ENCODE assay signal across 21 cellular contexts in the genomic region with DNA sequence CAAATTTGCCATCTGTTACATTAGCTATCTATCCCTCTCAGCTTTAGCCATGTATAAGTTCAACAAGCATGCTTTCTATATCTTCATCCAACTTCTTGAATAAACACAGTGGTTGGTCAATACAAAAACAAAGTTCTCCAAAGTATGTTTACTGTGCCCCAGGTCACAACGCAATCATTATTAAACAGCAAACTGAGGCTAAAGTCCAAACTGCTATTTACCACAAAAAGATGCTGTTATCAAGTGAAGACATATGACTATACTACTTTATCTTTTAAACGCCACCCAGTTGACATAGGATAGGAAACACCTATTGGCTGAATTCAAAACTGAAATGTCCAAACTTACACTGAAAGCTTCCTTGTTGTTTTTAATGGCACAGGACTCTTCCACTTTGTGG. TPM values are rescaled to one million over a fixed set of nuclear protein-coding genes. Genes with fewer than 3 reads are reported as not detected.
DNase-seq lines count a peak whose midpoint lies in the region; ATAC-seq, FAIRE-seq and TF ChIP-seq lines count a peak whose summit lies in the region.
"Had no signal": no experiment of that assay in that cellular context is flagged by ENCODE, and none has a peak within 500 bp of the region (broad histone marks: within the 10 kb centered on the region; RNA-seq: fewer than 3 reads in every experiment).

No MANE protein-coding gene starts in this region.

- H3K27ac ChIP-seq in IMR-90 (ENCODE audit: insufficient read depth, low read length): no peak overlapping the region
- H3K27ac ChIP-seq in GM12878 (ENCODE audit: control insufficient read depth, insufficient read depth): no peak overlapping the region
- H3K27ac ChIP-seq in liver (ENCODE audit: low read depth in 1 of 2, low read length in 2 of 2): peak overlapping the region; percentile 35 to 62

- no peak overlapping the region for H3K56ac ChIP-seq in IMR-90 (ENCODE audit: extremely low read depth, insufficient read depth, low read length)

- H4K8ac ChIP-seq in IMR-90 (ENCODE audit: low read depth in 2 of 2, low read length in 2 of 2): no peak overlapping the region

- H3K79me1 ChIP-seq in IMR-90 (ENCODE audit: low read depth in 1 of 2, low read length in 2 of 2): peaks cover 18 to 55% of the 10 kb centered on the region in 2 experiments

- intact Hi-C loops in activated CD8-positive, alpha-beta T cell treated with anti-CD3 and anti-CD28 coated beads for 36 hours (cut with micrococcal nuclease): no loop called here
- intact Hi-C loops in IMR-90 (cut with micrococcal nuclease) (no loop called here), GM12878 (cut with micrococcal nuclease; ENCODE audit: unreplicated experiment) (no loop called here)

- H3K9ac ChIP-seq in IMR-90 (ENCODE audit: low read depth, low read length): no peak overlapping the region
- H3K9ac ChIP-seq in GM12878 (ENCODE audit: control insufficient read depth, insufficient read depth, low read length): no peak overlapping the region
- H3K9ac ChIP-seq in liver (ENCODE audit: low read depth in 1 of 2, low read length in 2 of 2): no peak overlapping the region

- no peak overlapping the region for H3K4ac ChIP-seq in IMR-90 (ENCODE audit: low read depth, low read length)

- no peak overlapping the region for H2BK120ac ChIP-seq in IMR-90 (ENCODE audit: low read depth, low read length)

- H3K79me2 ChIP-seq in GM12878 (ENCODE audit: control insufficient read depth, insufficient read depth, low read length): no peaks in the 10 kb centered on the region; the same call in 1 of the 2 replicates

- H3K27ac Mint-ChIP-seq in activated CD8-positive, alpha-beta T cell treated with anti-CD3 and anti-CD28 coated beads for 36 hours: peak overlapping the region; percentile 20
- no peak overlapping the region for H3K27ac Mint-ChIP-seq in activated CD8-positive, alpha-beta T cell treated with anti-CD3 and anti-CD28 coated beads, Interleukin-2, amount 10 ng/mL, durations not matched to agents 7 days and 5 days
- H3K27ac Mint-ChIP-seq: CD14-positive monocyte had no signal

- H2AK9ac ChIP-seq in IMR-90 (replicated peaks; ENCODE audit: low read depth, low read length, poor library complexity): no peak overlapping the region

- H3K4me1 ChIP-seq in IMR-90 (ENCODE audit: control insufficient read depth, insufficient read depth, low read length) (peaks cover 6% of the 10 kb centered on the region), GM12878 (ENCODE audit: control insufficient read depth, insufficient read depth, low read length) (no peaks in the 10 kb centered on the region), liver (ENCODE audit: control insufficient read depth in 4 of 4, insufficient read depth in 4 of 4, low read length in 3 of 4) (peaks cover 6 to 39% (median 29%) of the 10 kb centered on the region in 4 donors)

- H3K9me3 Mint-ChIP-seq in activated CD8-positive, alpha-beta T cell treated with anti-CD3 and anti-CD28 coated beads for 36 hours: no peaks in the 10 kb centered on the region
- H3K9me3 Mint-ChIP-seq in activated CD8-positive, alpha-beta T cell treated with anti-CD3 and anti-CD28 coated beads, Interleukin-2, amount 10 ng/mL, durations not matched to agents 7 days and 5 days (ENCODE audit: insufficient read depth): no peaks in the 10 kb centered on the region

- dilution Hi-C loops in IMR-90 (cut with HindIII; ENCODE audit: low sequenced_read_pairs, unreplicated experiment): no loop called here

- no peaks in the 10 kb centered on the region for H3K27me3 ChIP-seq in IMR-90 (ENCODE audit: control insufficient read depth, insufficient read depth, low read length)
- no peaks in the 10 kb centered on the region for H3K27me3 ChIP-seq in GM12878 (replicated peaks in 1 of 2; ENCODE audit: control insufficient read depth in 2 of 2, insufficient read depth in 2 of 2, low read length in 1 of 2)
- H3K27me3 ChIP-seq in liver (ENCODE audit: control insufficient read depth in 4 of 4, insufficient read depth in 4 of 4, low read length in 3 of 4): no peaks in the 10 kb centered on the region

- H3K4me2 ChIP-seq in IMR-90 (ENCODE audit: low read depth, low read length) (no peak overlapping the region), GM12878 (ENCODE audit: control insufficient read depth, insufficient read depth) (no peak overlapping the region)

- H3K9me1 ChIP-seq in IMR-90 (ENCODE audit: insufficient read depth, low read length): peaks cover 5% of the 10 kb centered on the region

- WGBS in IMR-90 (ENCODE audit: extremely low coverage in 2 of 2, insufficient read length in 1 of 2), 2 experiments: no CpG with 5 or more reads among the region's 2 CpGs
- WGBS in GM12878 (ENCODE audit: insufficient coverage, insufficient replicate concordance, low lambda C conversion rate, missing lambda C conversion rate): 92% methylated on average over 2 of the region's 2 CpGs
- 38% methylated on average over 2 of the region's 2 CpGs for WGBS in liver

- DNase-seq in activated CD8-positive, alpha-beta T cell treated with anti-CD3 and anti-CD28 coated beads for 36 hours: no peak
- DNase-seq in activated CD8-positive, alpha-beta T cell treated with anti-CD3 and anti-CD28 coated beads, Interleukin-2, amount 10 ng/mL, durations not matched to agents 7 days and 5 days: no peak
- no peak for DNase-seq in IMR-90
- DNase-seq in GM12878 (ENCODE audit: low read depth, low spot score): no peak
- no peak for DNase-seq in ACHN
- DNase-seq in NCI-H510A treated with DMSO at 0.1 percent for 48 hours (lab: John Stamatoyannopoulos, UW): no peak
- DNase-seq in germinal center (ENCODE audit: low spot score): no peak
- DNase-seq: DMS79 treated with DMSO at 0.1 percent for 48 hours, KG1, NCI-H1105 treated with DMSO at 0.1 percent for 48 hours, NCI-H187, NCI-H446, NCI-H774, SHP77 treated with DMSO at 0.1 percent for 48 hours had no signal

- H3K18ac ChIP-seq in IMR-90 (ENCODE audit: low read depth, low read length): no peak overlapping the region

- POLR2A ChIA-PET in activated CD8-positive, alpha-beta T cell treated with anti-CD3 and anti-CD28 coated beads for 36 hours (lab: Charles Lee): interaction anchor here (1.8 kb wide), 1 partner anchor 11 kb away, joined by 8 read pairs; a partner anchor contains a TSS
- POLR2A ChIA-PET in activated CD8-positive, alpha-beta T cell treated with anti-CD3 and anti-CD28 coated beads, Interleukin-2, amount 10 ng/mL, durations not matched to agents 7 days and 5 days (lab: Charles Lee): interaction anchor here (0.6 to 2.2 kb wide), 2 partner anchors 12 to 17 kb away, joined by 3 to 10 read pairs; a partner anchor contains a TSS
- POLR2A ChIA-PET in IMR-90 (lab: Charles Lee; ENCODE audit: unreplicated experiment) (interaction anchor here (0.6 to 1.3 kb wide), 2 partner anchors 12 to 99 kb away, joined by 4 to 6 read pairs; a partner anchor contains a TSS), GM12878 (lab: Charles Lee) (interaction anchor here (0.8 to 1.7 kb wide), 3 partner anchors 9 to 84 kb away, joined by 3 to 14 read pairs (median 3); a partner anchor contains a TSS)

- no peak for ATAC-seq in activated CD8-positive, alpha-beta T cell treated with anti-CD3 and anti-CD28 coated beads for 36 hours
- no peak for ATAC-seq in activated CD8-positive, alpha-beta T cell treated with anti-CD3 and anti-CD28 coated beads, Interleukin-2, amount 10 ng/mL, durations not matched to agents 7 days and 5 days
- ATAC-seq in IMR-90 (ENCODE audit: low read depth) (peak; percentile 19; the same call in 1 of the 2 replicates), GM12878 (no peak)
- ATAC-seq: HCT116 had no signal

- H2BK20ac ChIP-seq in IMR-90 (ENCODE audit: low read depth, low read length): no peak overlapping the region

- no peak overlapping the region for H4K91ac ChIP-seq in IMR-90 (ENCODE audit: insufficient read depth, low read depth, low read length)

- H3K36me3 ChIP-seq in IMR-90 (ENCODE audit: control insufficient read depth, insufficient read depth, low read length) (peaks cover 40% of the 10 kb centered on the region), GM12878 (ENCODE audit: control insufficient read depth in 2 of 2, insufficient read depth in 2 of 2, low read length in 1 of 2) (peaks cover 9 to 26% of the 10 kb centered on the region in 2 experiments), liver (ENCODE audit: control insufficient read depth in 4 of 4, insufficient read depth in 3 of 4, low read depth in 1 of 4, low read length in 3 of 4) (peaks cover 9 to 30% (median 22%) of the 10 kb centered on the region in 4 donors)

- SMC1A ChIA-PET in GM12878 (lab: Charles Lee; ENCODE audit: uncharacterized antibody, unreplicated experiment): interaction anchor here (1.7 to 3.4 kb wide), 2 partner anchors 10 to 89 kb away, joined by 6 to 16 read pairs; no protein-coding TSS in a partner anchor

- H3K9me3 ChIP-seq in IMR-90 (ENCODE audit: control insufficient read depth, insufficient read depth, low read length) (no peaks in the 10 kb centered on the region), GM12878 (replicated peaks; ENCODE audit: control insufficient read depth, insufficient read depth, low read length) (no peaks in the 10 kb centered on the region), liver (ENCODE audit: control insufficient read depth in 4 of 4, low read length in 3 of 4) (no peaks in the 10 kb centered on the region)

- H3K27me3 Mint-ChIP-seq in activated CD8-positive, alpha-beta T cell treated with anti-CD3 and anti-CD28 coated beads for 36 hours: no peaks in the 10 kb centered on the region
- H3K27me3 Mint-ChIP-seq in activated CD8-positive, alpha-beta T cell treated with anti-CD3 and anti-CD28 coated beads, Interleukin-2, amount 10 ng/mL, durations not matched to agents 7 days and 5 days (ENCODE audit: low read depth): no peaks in the 10 kb centered on the region

- no peak for TF ChIP-seq EP300 in GM12878 (IDR thresholded peaks at IDR 0.05; ENCODE audit: borderline replicate concordance in 1 of 2, control insufficient read depth in 1 of 2, low read depth in 2 of 2, low read length in 2 of 2)

- H2AFZ ChIP-seq in IMR-90 (replicated peaks; ENCODE audit: low read length, poor library complexity): no peak overlapping the region
- H2AFZ ChIP-seq in GM12878 (ENCODE audit: control insufficient read depth, low read depth, low read length): no peak overlapping the region

- RAD21 ChIA-PET in GM12878 (lab: Charles Lee; ENCODE audit: unreplicated experiment): interaction anchor here (1.1 kb wide), 1 partner anchor 90 kb away, joined by 5 read pairs; no protein-coding TSS in a partner anchor

- no peak overlapping the region for H3K23ac ChIP-seq in IMR-90 (ENCODE audit: low read depth, low read length)

- no peak for FAIRE-seq in GM12878 (lab: Jason Lieb, UNC)
- FAIRE-seq: A204.1, G401.6, GM12892, GM19239 had no signal

- no peak overlapping the region for H4K5ac ChIP-seq in IMR-90 (ENCODE audit: low read depth, low read length)

- in situ Hi-C loops in IMR-90 (cut with MboI; ENCODE audit: low sequenced_read_pairs): no loop called here
- in situ Hi-C loops in GM12878 (cut with MboI): no loop called here
- in situ Hi-C loops in ACHN (cut with HindIII; ENCODE audit: low pct_ligation_motif_present, low pct_unique_long_range_greater_than_20kb, low sequenced_read_pairs): no loop called here

- H2BK5ac ChIP-seq in IMR-90 (ENCODE audit: low read depth, low read length, poor library complexity, severe bottlenecking): no peak overlapping the region

- no peak overlapping the region for H3K4me3 Mint-ChIP-seq in activated CD8-positive, alpha-beta T cell treated with anti-CD3 and anti-CD28 coated beads for 36 hours
- no peak overlapping the region for H3K4me3 Mint-ChIP-seq in activated CD8-positive, alpha-beta T cell treated with anti-CD3 and anti-CD28 coated beads, Interleukin-2, amount 10 ng/mL, durations not matched to agents 7 days and 5 days
- H3K4me3 Mint-ChIP-seq: CD14-positive monocyte had no signal

- H3K36me3 Mint-ChIP-seq in activated CD8-positive, alpha-beta T cell treated with anti-CD3 and anti-CD28 coated beads for 36 hours (ENCODE audit: low read depth): peaks cover 47% of the 10 kb centered on the region
- H3K36me3 Mint-ChIP-seq in activated CD8-positive, alpha-beta T cell treated with anti-CD3 and anti-CD28 coated beads, Interleukin-2, amount 10 ng/mL, durations not matched to agents 7 days and 5 days (ENCODE audit: low read depth): peaks cover 57% of the 10 kb centered on the region

- TF ChIP-seq RAD21 in IMR-90 (IDR thresholded peaks at IDR 0.05; ENCODE audit: low read length) (no peak), GM12878 (IDR thresholded peaks at IDR 0.05; ENCODE audit: insufficient read depth, low read depth, low read length) (no peak), liver (IDR thresholded peaks at IDR 0.05) (peak; percentile 30 to 32)

- BruUV-seq in IMR-90 (replicated peaks; lab: Mats Ljungman, UMichigan) (no TSS peak), GM12878 (replicated peaks; lab: Mats Ljungman, UMichigan) (TSS peak; percentile 30)

- TF ChIP-seq POLR2A in IMR-90 (IDR thresholded peaks at IDR 0.05; ENCODE audit: low read depth, low read length) (no peak), GM12878 (IDR thresholded peaks at IDR 0.05; ENCODE audit: low read depth, low read length) (no peak)

- TF ChIP-seq CTCF in activated CD8-positive, alpha-beta T cell treated with anti-CD3 and anti-CD28 coated beads for 36 hours (IDR thresholded peaks at IDR 0.05): no peak
- no peak for TF ChIP-seq CTCF in IMR-90 (conservative IDR thresholded peaks at IDR 0.05; ENCODE audit: low read depth, low read length)
- TF ChIP-seq CTCF in GM12878 (IDR thresholded peaks at IDR 0.05 in 2 of 3, conservative IDR thresholded peaks at IDR 0.05 in 1 of 3; ENCODE audit: control insufficient read depth in 2 of 3, extremely low read depth in 1 of 3, insufficient read depth in 1 of 3, low read depth in 3 of 3, low read length in 3 of 3): no peak
- TF ChIP-seq CTCF in liver (IDR thresholded peaks at IDR 0.05; ENCODE audit: low read depth, low read length, missing input control): no peak

- peaks cover 7% of the 10 kb centered on the region for H3K4me1 Mint-ChIP-seq in activated CD8-positive, alpha-beta T cell treated with anti-CD3 and anti-CD28 coated beads for 36 hours (ENCODE audit: low read depth)
- H3K4me1 Mint-ChIP-seq in activated CD8-positive, alpha-beta T cell treated with anti-CD3 and anti-CD28 coated beads, Interleukin-2, amount 10 ng/mL, durations not matched to agents 7 days and 5 days (ENCODE audit: low read depth): peaks cover 3% of the 10 kb centered on the region
- H3K4me1 Mint-ChIP-seq: CD14-positive monocyte had no signal

- no peak overlapping the region for H2BK15ac ChIP-seq in IMR-90 (ENCODE audit: low read depth, low read length)

- H3K14ac ChIP-seq in IMR-90 (replicated peaks; ENCODE audit: low read depth, low read length): no peak overlapping the region

- H4K20me1 ChIP-seq in IMR-90 (ENCODE audit: insufficient read depth, low read length) (peaks cover 17% of the 10 kb centered on the region; the same call in 1 of the 2 replicates), GM12878 (ENCODE audit: control insufficient read depth, insufficient read depth) (no peaks in the 10 kb centered on the region)

- H3K4me3 ChIP-seq in IMR-90 (ENCODE audit: insufficient read depth, low read depth, low read length) (no peak overlapping the region), GM12878 (no peak overlapping the region), liver (ENCODE audit: low read depth in 1 of 3, low read length in 3 of 3) (no peak overlapping the region)

- H2AK5ac ChIP-seq in IMR-90 (ENCODE audit: low read depth, low read length): no peak overlapping the region

- CTCF ChIA-PET in activated CD8-positive, alpha-beta T cell treated with anti-CD3 and anti-CD28 coated beads for 36 hours (lab: Charles Lee): interaction anchor here (0.9 to 2.0 kb wide), 5 partner anchors 9 to 89 kb away, joined by 3 to 5 read pairs (median 3); a partner anchor contains a TSS
- CTCF ChIA-PET in activated CD8-positive, alpha-beta T cell treated with anti-CD3 and anti-CD28 coated beads, Interleukin-2, amount 10 ng/mL, durations not matched to agents 7 days and 5 days (lab: Charles Lee): interaction anchor here (1.3 to 2.3 kb wide), 3 partner anchors 9 to 17 kb away, joined by 3 to 11 read pairs (median 9); a partner anchor contains a TSS
- CTCF ChIA-PET in IMR-90 (lab: Yijun Ruan, JAX): no interaction called here
- CTCF ChIA-PET in GM12878 (lab: Yijun Ruan, JAX): interaction anchor here (0.6 to 2.4 kb wide), 8 partner anchors 9 to 153 kb away, joined by 3 to 6 read pairs (median 4); a partner anchor contains a TSS

RNA-seq across cellular contexts. Expression of a gene that starts 11.7 kb away (rescaled TPM):
- 10 to 100 TPM; 28.0 to 28.5 TPM for total RNA-seq in activated CD8-positive, alpha-beta T cell treated with anti-CD3 and anti-CD28 coated beads for 36 hours
- total RNA-seq in activated CD8-positive, alpha-beta T cell treated with anti-CD3 and anti-CD28 coated beads, Interleukin-2, amount 10 ng/mL, durations not matched to agents 7 days and 5 days: 10 to 100 TPM; 41.3 to 45.3 TPM
- total RNA-seq in IMR-90 (2012; rRNA removed) (9.5 and 11.4 TPM in 2 replicates), GM12878 (2014; rRNA removed) (23.6 and 25.1 TPM in 2 replicates), GM12878 (2014; rRNA removed; fragmentation: Illumina TruSeq; extraction: Trizol) (28.9 and 30.3 TPM in 2 replicates), GM12878 (2021) (20.6 and 22.2 TPM in 2 replicates), liver (10 to 100 TPM; 18.7 to 20.5 TPM)
- polyA plus RNA-seq in IMR-90 (2012; rRNA removed) (10.9 and 12.7 TPM in 2 replicates), GM12878 (2011; rRNA removed) (26.2 and 36.2 TPM in 2 replicates), GM12878 (2014; fragmentation: Illumina TruSeq; extraction: Trizol) (34.8 and 46.5 TPM in 2 replicates), GM12878 (2014; fragmentation: Nextera tagmentation; extraction: Ambion mirVana) (1 to 10 TPM; 8.8 to 9.4 TPM), GM12878 (2014; rRNA removed) (21.1 and 21.8 TPM in 2 replicates), GM12878 (2016; fragmentation: Nextera tagmentation; extraction: Ambion mirVana) (10 to 100 TPM; 16.9 to 18.7 TPM), liver (1 to 10 TPM; 5.2 to 7.2 TPM)
- 2.8 and 3.9 TPM in 2 replicates for polyA plus RNA-seq in IMR-90 (2012; cell fraction: cytosol; rRNA removed)
- 13.3 and 42.0 TPM in 2 replicates for polyA plus RNA-seq in IMR-90 (2012; cell fraction: nucleus; rRNA removed; ENCODE audit: low replicate concordance)
- total RNA-seq in GM12878 (2013; cell fraction: nucleolus; rRNA removed): 92.1 and 101 TPM in 2 replicates
- 10.1 TPM for polyA plus RNA-seq in GM12878 (2011; ENCODE audit: low read depth)
- 19.7 and 20.7 TPM in 2 replicates for polyA plus RNA-seq in GM12878 (2011; cell fraction: cytosol; rRNA removed)
- polyA plus RNA-seq in GM12878 (2011; cell fraction: nucleus; rRNA removed): 37.9 and 38.8 TPM in 2 replicates
- polyA plus RNA-seq in GM12878 (2012): 15.6 and 19.7 TPM in 2 replicates
- 17.3 and 20.3 TPM in 2 replicates for polyA minus RNA-seq in GM12878 (2011; rRNA and poly(A)+ RNA removed)
- polyA minus RNA-seq in GM12878 (2011; cell fraction: cytosol; rRNA and poly(A)+ RNA removed): 7.4 and 8.8 TPM in 2 replicates
- 10.2 and 13.4 TPM in 2 replicates for polyA minus RNA-seq in GM12878 (2011; cell fraction: nucleus; rRNA and poly(A)+ RNA removed)

RNA-seq across cellular contexts. Expression of a gene that starts 37.7 kb away (rescaled TPM):
- total RNA-seq in activated CD8-positive, alpha-beta T cell treated with anti-CD3 and anti-CD28 coated beads for 36 hours: 100 to 1,000 TPM; 108 to 116 TPM
- 100 to 1,000 TPM in 1 of 2 experiments, 10 to 100 TPM in 1; 96.1 to 106 TPM for total RNA-seq in activated CD8-positive, alpha-beta T cell treated with anti-CD3 and anti-CD28 coated beads, Interleukin-2, amount 10 ng/mL, durations not matched to agents 7 days and 5 days
- total RNA-seq in IMR-90 (2012; rRNA removed) (18.6 and 41.7 TPM in 2 replicates), GM12878 (2014; rRNA removed) (53.1 and 58.6 TPM in 2 replicates), GM12878 (2014; rRNA removed; fragmentation: Illumina TruSeq; extraction: Trizol) (111 and 114 TPM in 2 replicates), GM12878 (2021) (50.3 and 58.4 TPM in 2 replicates), liver (10 to 100 TPM; 22.4 to 31.4 TPM)
- polyA plus RNA-seq in IMR-90 (2012; rRNA removed) (31.5 and 32.1 TPM in 2 replicates), GM12878 (2011; rRNA removed) (78.4 and 117 TPM in 2 replicates), GM12878 (2014; fragmentation: Illumina TruSeq; extraction: Trizol) (112 and 155 TPM in 2 replicates), GM12878 (2014; fragmentation: Nextera tagmentation; extraction: Ambion mirVana) (10 to 100 TPM; 49.8 to 52.3 TPM), GM12878 (2014; rRNA removed) (56.5 and 63.2 TPM in 2 replicates), GM12878 (2016; fragmentation: Nextera tagmentation; extraction: Ambion mirVana) (10 to 100 TPM; 56.2 to 62.7 TPM), liver (10 to 100 TPM; 15.5 to 29.0 TPM)
- polyA plus RNA-seq in IMR-90 (2012; cell fraction: cytosol; rRNA removed): 3.0 and 4.6 TPM in 2 replicates
- 13.0 and 103 TPM in 2 replicates for polyA plus RNA-seq in IMR-90 (2012; cell fraction: nucleus; rRNA removed; ENCODE audit: low replicate concordance)
- total RNA-seq in GM12878 (2013; cell fraction: nucleolus; rRNA removed): 286 and 330 TPM in 2 replicates
- polyA plus RNA-seq in GM12878 (2011; ENCODE audit: low read depth): 48.7 TPM
- polyA plus RNA-seq in GM12878 (2011; cell fraction: cytosol; rRNA removed): 19.2 and 20.0 TPM in 2 replicates
- 101 and 108 TPM in 2 replicates for polyA plus RNA-seq in GM12878 (2011; cell fraction: nucleus; rRNA removed)
- 62.0 and 71.1 TPM in 2 replicates for polyA plus RNA-seq in GM12878 (2012)
- polyA minus RNA-seq in GM12878 (2011; rRNA and poly(A)+ RNA removed): 25.2 and 30.7 TPM in 2 replicates
- polyA minus RNA-seq in GM12878 (2011; cell fraction: cytosol; rRNA and poly(A)+ RNA removed): 11.7 and 14.7 TPM in 2 replicates
- 40.9 and 71.0 TPM in 2 replicates for polyA minus RNA-seq in GM12878 (2011; cell fraction: nucleus; rRNA and poly(A)+ RNA removed)

RNA-seq across cellular contexts. Expression of a gene that starts 38.0 kb away (rescaled TPM):
- 100 to 1,000 TPM; 128 to 129 TPM for total RNA-seq in activated CD8-positive, alpha-beta T cell treated with anti-CD3 and anti-CD28 coated beads for 36 hours
- total RNA-seq in activated CD8-positive, alpha-beta T cell treated with anti-CD3 and anti-CD28 coated beads, Interleukin-2, amount 10 ng/mL, durations not matched to agents 7 days and 5 days: 100 to 1,000 TPM; 139 to 147 TPM
- total RNA-seq in IMR-90 (2012; rRNA removed) (23.7 and 32.8 TPM in 2 replicates), GM12878 (2014; rRNA removed) (91.4 and 102 TPM in 2 replicates), GM12878 (2014; rRNA removed; fragmentation: Illumina TruSeq; extraction: Trizol) (118 and 120 TPM in 2 replicates), GM12878 (2021) (63.0 and 68.3 TPM in 2 replicates), liver (10 to 100 TPM in 1 of 2 donors, 1 to 10 TPM in 1; 5.6 to 34.7 TPM)
- polyA plus RNA-seq in IMR-90 (2012; rRNA removed) (16.6 and 16.7 TPM in 2 replicates), GM12878 (2011; rRNA removed) (88.6 and 112 TPM in 2 replicates), GM12878 (2014; fragmentation: Illumina TruSeq; extraction: Trizol) (84.2 and 111 TPM in 2 replicates), GM12878 (2014; fragmentation: Nextera tagmentation; extraction: Ambion mirVana) (10 to 100 TPM; 37.2 to 38.3 TPM), GM12878 (2014; rRNA removed) (80.2 and 95.0 TPM in 2 replicates), GM12878 (2016; fragmentation: Nextera tagmentation; extraction: Ambion mirVana) (10 to 100 TPM; 52.9 to 64.8 TPM), liver (1 to 10 TPM; 1.3 to 2.5 TPM)
- polyA plus RNA-seq in IMR-90 (2012; cell fraction: cytosol; rRNA removed): 1.7 and 4.0 TPM in 2 replicates
- 16.7 and 56.8 TPM in 2 replicates for polyA plus RNA-seq in IMR-90 (2012; cell fraction: nucleus; rRNA removed; ENCODE audit: low replicate concordance)
- total RNA-seq in GM12878 (2013; cell fraction: nucleolus; rRNA removed): 424 and 439 TPM in 2 replicates
- 27.9 TPM for polyA plus RNA-seq in GM12878 (2011; ENCODE audit: low read depth)
- polyA plus RNA-seq in GM12878 (2011; cell fraction: cytosol; rRNA removed): 41.4 and 51.7 TPM in 2 replicates
- 199 and 216 TPM in 2 replicates for polyA plus RNA-seq in GM12878 (2011; cell fraction: nucleus; rRNA removed)
- polyA plus RNA-seq in GM12878 (2012): 43.3 and 48.1 TPM in 2 replicates
- polyA minus RNA-seq in GM12878 (2011; rRNA and poly(A)+ RNA removed): 92.1 and 101 TPM in 2 replicates
- polyA minus RNA-seq in GM12878 (2011; cell fraction: cytosol; rRNA and poly(A)+ RNA removed): 27.3 and 41.9 TPM in 2 replicates
- 88.3 and 135 TPM in 2 replicates for polyA minus RNA-seq in GM12878 (2011; cell fraction: nucleus; rRNA and poly(A)+ RNA removed)

Comparison
In these comparisons a context has a peak if more than half of its experiments do, and no peak if none do; other contexts are left out.
1. H3K27ac ChIP-seq: peak in liver (2 of 2); none in IMR-90 (single experiment) and GM12878 (single experiment).